23 cellular contexts compared by ENCODE assay signal in genomic region chr11:93348931-93349330, GRCh38. TPM values are rescaled to one million over a fixed set of nuclear protein-coding genes. Genes with fewer than 3 reads are reported as not detected.
DNase-seq lines count a peak whose midpoint lies in the region; TF ChIP-seq lines count a peak whose summit lies in the region.
"Had no signal": no experiment of that assay in that cellular context is flagged by ENCODE, and none has a peak within 500 bp of the region (broad histone marks: within the 10 kb centered on the region; RNA-seq: fewer than 3 reads in every experiment).

No MANE protein-coding gene starts in this region.

- no peak overlapping the region for H3K9ac ChIP-seq in endodermal cell (ENCODE audit: extremely low read depth, low read length, poor library complexity, severe bottlenecking)

- H3K27ac ChIP-seq in endodermal cell (ENCODE audit: low read depth, low read length): no peak overlapping the region

- DNase-seq in NCI-H748 (lab: John Stamatoyannopoulos, UW; ENCODE audit: unreplicated experiment) (peak; percentile 31), NCI-H748 treated with DMSO at 0.1 percent for 48 hours (lab: John Stamatoyannopoulos, UW) (no peak), NCI-H69 (lab: John Stamatoyannopoulos, UW) (peak; percentile 83), endodermal cell (no peak), DMS79 (lab: John Stamatoyannopoulos, UW) (no peak), dedifferentiated amniotic fluid mesenchymal stem cell (ENCODE audit: extremely low spot score) (no peak), NK-92 (lab: John Stamatoyannopoulos, UW; ENCODE audit: unreplicated experiment) (no peak)
- DNase-seq: DMS153, GOT3, Karpas-422, NCI-H1092, NCI-H1417 treated with DMSO at 0.1 percent for 48 hours, NCI-H1694 treated with DMSO at 0.1 percent for 48 hours, NCI-H2107, NCI-H446 treated with DMSO at 0.1 percent for 48 hours, NCI-H526, SHP77 treated with DMSO at 0.1 percent for 48 hours had no signal

- peaks cover 5% of the 10 kb centered on the region for H3K36me3 Mint-ChIP-seq in endodermal cell (ENCODE audit: low read depth)

- no peak for TF ChIP-seq CTCF in endodermal cell (conservative IDR thresholded peaks at IDR 0.05)

- WGBS in endodermal cell (ENCODE audit: insufficient coverage in 1 of 2, insufficient read length in 1 of 2), 2 experiments: 60% methylated on average over 1 of the region's 2 CpGs; no CpG with 5 or more reads in 1 of the 2 experiments

- H3K4me1 ChIP-seq in endodermal cell (ENCODE audit: control insufficient read depth, insufficient read depth, low read length): no peaks in the 10 kb centered on the region

- H3K9me3 Mint-ChIP-seq in endodermal cell: peaks cover 23% of the 10 kb centered on the region

- no peak overlapping the region for H3K4me3 Mint-ChIP-seq in endodermal cell

- H3K27me3 ChIP-seq in endodermal cell (ENCODE audit: control insufficient read depth, insufficient read depth, low read length, poor library complexity, severe bottlenecking): no peaks in the 10 kb centered on the region

- no peaks in the 10 kb centered on the region for H3K36me3 ChIP-seq in endodermal cell (ENCODE audit: control insufficient read depth, insufficient read depth, low read length)

- no peaks in the 10 kb centered on the region for H3K27me3 Mint-ChIP-seq in endodermal cell (ENCODE audit: insufficient read depth)

- H3K27ac Mint-ChIP-seq in endodermal cell: peak overlapping the region; percentile 12

- peaks cover 9% of the 10 kb centered on the region for H3K9me3 ChIP-seq in endodermal cell (ENCODE audit: control insufficient read depth, low read length)

- peaks cover 6% of the 10 kb centered on the region for H3K4me1 Mint-ChIP-seq in endodermal cell

- no peak overlapping the region for H3K4me3 ChIP-seq in endodermal cell (ENCODE audit: low read length)

RNA-seq across cellular contexts. Expression of gene DEUP1, which starts 18.4 kb away (rescaled TPM):
- under 1 TPM in 1 of 2 donors, not detected in 1; 0.29 TPM for total RNA-seq in endodermal cell
- polyA plus RNA-seq in endodermal cell (2013, experiment 1 of 2): 0.14 TPM
- polyA plus RNA-seq in endodermal cell (2013, experiment 2 of 2): 0.33 TPM
- total RNA-seq: A172; Daoy; HepG2; OCI-LY7; T-helper 1 cell treated with Interleukin-12 subunit alpha and Interleukin-12 subunit beta and Interleukin-4 antibody, amounts not matched to agents 30 ng/mL and 1 ng/mL, for 36 hours had no signal
- polyA plus RNA-seq: BJ, HepG2 had no signal

Comparison
In these comparisons a context has a peak if more than half of its experiments do, and no peak if none do; other contexts are left out.
1. DNase-seq: peak in NCI-H748 (single experiment) and NCI-H69 (single experiment); none in NCI-H748 treated with DMSO at 0.1 percent for 48 hours (single experiment), endodermal cell (single experiment), DMS79 (single experiment), dedifferentiated amniotic fluid mesenchymal stem cell (single experiment) and NK-92 (single experiment).